Comparison of ENCODE assay signal across 18 cellular contexts in the genomic region with DNA sequence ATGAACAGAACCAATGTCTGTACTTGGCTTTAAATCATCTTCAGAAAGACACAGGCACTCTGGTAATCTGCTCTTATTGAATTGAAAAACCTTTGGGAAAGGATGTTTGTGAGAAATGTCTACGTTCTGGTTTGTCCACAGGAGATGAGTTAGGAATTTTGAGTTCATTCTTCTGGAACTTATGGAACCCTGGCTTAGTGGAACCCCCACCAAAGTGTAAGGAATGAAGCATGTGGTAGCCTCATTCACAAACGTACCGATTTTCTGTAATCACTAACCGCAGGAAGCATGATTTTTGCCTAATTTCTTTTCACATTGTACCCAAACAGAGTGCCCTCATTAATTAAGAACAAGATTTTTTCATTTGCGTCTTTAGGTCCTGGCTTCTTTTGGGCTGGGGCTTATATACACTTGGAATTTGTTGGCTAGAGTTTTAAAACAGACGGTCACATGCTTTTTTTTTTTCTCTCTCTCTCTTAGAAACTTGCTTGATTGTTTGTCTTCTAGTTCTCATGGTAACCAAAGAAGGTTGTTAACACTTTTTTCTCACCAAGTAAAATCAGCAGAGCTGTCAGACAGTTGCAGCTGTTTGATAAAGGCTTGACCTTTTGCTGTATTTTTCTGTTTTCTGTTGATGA.
DNase-seq lines count a peak whose midpoint lies in the region; ATAC-seq and TF ChIP-seq lines count a peak whose summit lies in the region.
"Had no signal": no experiment of that assay in that cellular context is flagged by ENCODE, and none has a peak within 500 bp of the region (broad histone marks: within the 10 kb centered on the region; RNA-seq: fewer than 3 reads in every experiment).

No MANE protein-coding gene starts in this region.

- no peaks in the 10 kb centered on the region for H3K27me3 ChIP-seq in IMR-90 (ENCODE audit: control insufficient read depth, insufficient read depth, low read length)
- H3K27me3 ChIP-seq: foreskin keratinocyte had no signal

- H4K91ac ChIP-seq in IMR-90 (ENCODE audit: insufficient read depth, low read depth, low read length) = peak overlapping the region; percentile 60

- peak overlapping the region; percentile 49; the same call in 1 of the 2 replicates for H3K4ac ChIP-seq in IMR-90 (ENCODE audit: low read depth, low read length)

- ATAC-seq in IMR-90 (ENCODE audit: low read depth) (peak; percentile 22; the same call in 1 of the 2 replicates), GM21825 (IDR thresholded peaks at IDR 0.05; ENCODE audit: unreplicated experiment) (no peak)
- ATAC-seq: foreskin keratinocyte, HCT116, PC-3 had no signal

- DNase-seq in IMR-90 (peak; percentile 54), cardiac fibroblast (ENCODE audit: low read depth in 2 of 2) (peak; percentile 43 to 79), inferior parietal cortex (ENCODE audit: extremely low spot score) (peak; percentile 20), retinal pigment epithelial cell (ENCODE audit: low read depth) (peak; percentile 88), NCI-H2029 treated with DMSO at 0.1 percent for 48 hours (lab: John Stamatoyannopoulos, UW) (no peak)
- no peak for DNase-seq in activated CD4-positive, alpha-beta T cell treated with anti-CD3 and anti-CD28 coated beads, Interleukin-2, amount 50 U/mL, for 4 hours
- DNase-seq: activated naive CD8-positive, alpha-beta T cell treated with anti-CD3 and anti-CD28 coated beads, Interleukin-2, amount 10 ng/mL, durations not matched to agents 7 days and 5 days; activated T-cell treated with anti-CD3 and anti-CD28 coated beads, Interleukin-2, amount 50 U/mL, for 24 hours; CD4-positive, alpha-beta memory T cell; foreskin keratinocyte; GDM1; immature natural killer cell; naive B cell; NCI-H345; PC-3 had no signal

- peak overlapping the region; percentile 75 for H3K23ac ChIP-seq in IMR-90 (ENCODE audit: low read depth, low read length)

- H2AK5ac ChIP-seq in IMR-90 (ENCODE audit: low read depth, low read length) = no peak overlapping the region; the same call in 1 of the 2 replicates

- no CpG with 5 or more reads among the region's 6 CpGs for WGBS in IMR-90 (ENCODE audit: extremely low coverage in 2 of 2, insufficient read length in 1 of 2), 2 experiments

- no TSS peak for BruUV-seq in IMR-90 (replicated peaks; lab: Mats Ljungman, UMichigan)

- H4K20me1 ChIP-seq in IMR-90 (ENCODE audit: insufficient read depth, low read length) = no peaks in the 10 kb centered on the region

- no peaks in the 10 kb centered on the region for H3K9me3 ChIP-seq in IMR-90 (ENCODE audit: control insufficient read depth, insufficient read depth, low read length)

- dilution Hi-C loops in IMR-90 (cut with HindIII; ENCODE audit: low sequenced_read_pairs, unreplicated experiment) = no loop called here

- H3K18ac ChIP-seq in IMR-90 (ENCODE audit: low read depth, low read length) = peak overlapping the region; percentile 96

- peak overlapping the region; percentile 31 for H3K56ac ChIP-seq in IMR-90 (ENCODE audit: extremely low read depth, insufficient read depth, low read length)

- H2AFZ ChIP-seq in IMR-90 (replicated peaks; ENCODE audit: low read length, poor library complexity) = no peak overlapping the region

- H3K27ac ChIP-seq in IMR-90 (ENCODE audit: insufficient read depth, low read length) = peak overlapping the region; percentile 69
- H3K27ac ChIP-seq: coronary artery, foreskin keratinocyte had no signal

- no peak for TF ChIP-seq RAD21 in IMR-90 (IDR thresholded peaks at IDR 0.05; ENCODE audit: low read length)

- H3K79me1 ChIP-seq in IMR-90 (ENCODE audit: low read depth in 1 of 2, low read length in 2 of 2) = no peaks in the 10 kb centered on the region

- TF ChIP-seq POLR2A in IMR-90 (IDR thresholded peaks at IDR 0.05; ENCODE audit: low read depth, low read length) = no peak

- intact Hi-C loops in IMR-90 (cut with micrococcal nuclease) = no loop called here

- peak overlapping the region; percentile 96; the same call in 1 of the 2 replicates for H4K5ac ChIP-seq in IMR-90 (ENCODE audit: low read depth, low read length)

- CTCF ChIA-PET in IMR-90 (lab: Yijun Ruan, JAX) = interaction anchor here (0.6 kb wide), 1 partner anchor 147 kb away, joined by 3 read pairs; no protein-coding TSS in a partner anchor

- TF ChIP-seq CTCF in IMR-90 (conservative IDR thresholded peaks at IDR 0.05; ENCODE audit: low read depth, low read length) = no peak
- TF ChIP-seq CTCF in cardiac fibroblast (IDR thresholded peaks at IDR 0.05; ENCODE audit: low read depth, low read length) = no peak
- no peak for TF ChIP-seq CTCF in retinal pigment epithelial cell (conservative IDR thresholded peaks at IDR 0.05; ENCODE audit: low read depth, low read length)

- H2BK20ac ChIP-seq in IMR-90 (ENCODE audit: low read depth, low read length) = peak overlapping the region; percentile 82

- in situ Hi-C loops in IMR-90 (cut with MboI; ENCODE audit: low sequenced_read_pairs) = no loop called here

- peak overlapping the region; percentile 82 for H2BK120ac ChIP-seq in IMR-90 (ENCODE audit: low read depth, low read length)

- H3K4me3 ChIP-seq in IMR-90 (ENCODE audit: insufficient read depth, low read depth, low read length) (no peak overlapping the region), cardiac fibroblast (replicated peaks in 1 of 2; ENCODE audit: low read depth in 2 of 2, low read length in 2 of 2) (no peak overlapping the region), retinal pigment epithelial cell (ENCODE audit: low read length) (no peak overlapping the region)
- H3K4me3 ChIP-seq: coronary artery had no signal

- no peak overlapping the region for H2AK9ac ChIP-seq in IMR-90 (replicated peaks; ENCODE audit: low read depth, low read length, poor library complexity)

- H3K9ac ChIP-seq in IMR-90 (ENCODE audit: low read depth, low read length) = no peak overlapping the region; the same call in 1 of the 2 replicates

- POLR2A ChIA-PET in IMR-90 (lab: Charles Lee; ENCODE audit: unreplicated experiment) = interaction anchor here (0.7 kb wide), 1 partner anchor 154 kb away, joined by 4 read pairs; no protein-coding TSS in a partner anchor

- H2BK5ac ChIP-seq in IMR-90 (ENCODE audit: low read depth, low read length, poor library complexity, severe bottlenecking) = peak overlapping the region; percentile 100

- peak overlapping the region; percentile 22; the same call in 1 of the 2 replicates for H3K4me2 ChIP-seq in IMR-90 (ENCODE audit: low read depth, low read length)

- H3K36me3 ChIP-seq in IMR-90 (ENCODE audit: control insufficient read depth, insufficient read depth, low read length) = no peaks in the 10 kb centered on the region

- peak overlapping the region; percentile 10 to 76; a peak in 3 of 4 replicates for H4K8ac ChIP-seq in IMR-90 (ENCODE audit: low read depth in 2 of 2, low read length in 2 of 2)

- H3K9me1 ChIP-seq in IMR-90 (ENCODE audit: insufficient read depth, low read length) = no peaks in the 10 kb centered on the region; the same call in 1 of the 2 replicates

- H3K14ac ChIP-seq in IMR-90 (replicated peaks; ENCODE audit: low read depth, low read length) = peak overlapping the region; percentile 62

- peaks cover 13% of the 10 kb centered on the region for H3K4me1 ChIP-seq in IMR-90 (ENCODE audit: control insufficient read depth, insufficient read depth, low read length)

- H2BK15ac ChIP-seq in IMR-90 (ENCODE audit: low read depth, low read length) = peak overlapping the region; percentile 76; the same call in 2 of the 3 replicates

TF ChIP-seq in IMR-90, 13 proteins besides CTCF, POLR2A, EP300 and RAD21:
- TF ChIP-seq, protein P1, sequence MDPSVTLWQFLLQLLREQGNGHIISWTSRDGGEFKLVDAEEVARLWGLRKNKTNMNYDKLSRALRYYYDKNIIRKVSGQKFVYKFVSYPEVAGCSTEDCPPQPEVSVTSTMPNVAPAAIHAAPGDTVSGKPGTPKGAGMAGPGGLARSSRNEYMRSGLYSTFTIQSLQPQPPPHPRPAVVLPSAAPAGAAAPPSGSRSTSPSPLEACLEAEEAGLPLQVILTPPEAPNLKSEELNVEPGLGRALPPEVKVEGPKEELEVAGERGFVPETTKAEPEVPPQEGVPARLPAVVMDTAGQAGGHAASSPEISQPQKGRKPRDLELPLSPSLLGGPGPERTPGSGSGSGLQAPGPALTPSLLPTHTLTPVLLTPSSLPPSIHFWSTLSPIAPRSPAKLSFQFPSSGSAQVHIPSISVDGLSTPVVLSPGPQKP (IDR thresholded peaks at IDR 0.05; ENCODE audit: borderline replicate concordance, low read depth, low read length) = no peak
- TF ChIP-seq CHD1 (IDR thresholded peaks at IDR 0.05; ENCODE audit: low read depth, low read length) = no peak
- no peak for TF ChIP-seq RFX5 (IDR thresholded peaks at IDR 0.05; ENCODE audit: low read depth, low read length)
- TF ChIP-seq FOS (IDR thresholded peaks at IDR 0.05; ENCODE audit: low read depth, low read length) = no peak

Comparison
In these comparisons a context has a peak if more than half of its experiments do, and no peak if none do; other contexts are left out.
1. DNase-seq: peak in IMR-90 (single experiment), cardiac fibroblast (2 of 2), inferior parietal cortex (single experiment) and retinal pigment epithelial cell (single experiment); none in activated CD4-positive, alpha-beta T cell treated with anti-CD3 and anti-CD28 coated beads, Interleukin-2, amount 50 U/mL, for 4 hours (0 of 2) and NCI-H2029 treated with DMSO at 0.1 percent for 48 hours (single experiment).